In the genomic region with DNA sequence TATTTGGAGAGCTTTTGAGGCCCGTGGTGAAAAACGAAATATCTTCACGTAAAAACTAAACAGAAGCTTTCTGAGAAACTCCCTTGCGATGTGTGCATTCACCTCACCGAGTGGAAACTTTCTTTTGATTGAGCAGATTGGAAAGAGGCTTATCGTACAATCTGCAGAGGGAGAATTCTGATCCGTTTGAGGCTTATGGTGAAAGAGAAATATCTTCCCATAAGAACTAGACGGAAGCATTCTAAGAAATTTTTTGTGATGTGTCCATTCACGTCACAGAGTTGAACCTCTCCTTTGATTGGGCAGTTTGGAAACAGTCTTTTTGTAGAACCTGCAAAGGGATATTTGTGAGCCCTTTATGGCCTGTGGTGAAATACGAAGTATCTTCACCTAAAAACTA, we compare ENCODE assay signal across 7 cellular contexts.
A peak's percentile ranks its signal among the peaks of the same experiment; 100 is the strongest.
DNase-seq lines count a peak whose midpoint lies in the region; ATAC-seq, FAIRE-seq and TF ChIP-seq lines count a peak whose summit lies in the region.
"Not testable (repeated sequence)": the region's sequence is repeated elsewhere in the genome, so short reads cannot be mapped to it uniquely, and the experiment has no call there.

No MANE protein-coding gene starts in this region.

- WGBS in gastroesophageal sphincter (ENCODE audit: low coverage in 1 of 2), 2 donors = 54 to 59% methylated on average over 9 to 10 of the region's 10 CpGs

- not testable (repeated sequence) for H3K27ac ChIP-seq in gastroesophageal sphincter

- H3K27ac Mint-ChIP-seq in naive B cell = not testable (repeated sequence)

- in situ Hi-C loops in SK-MEL-5 (cut with HindIII; ENCODE audit: low pct_unique_long_range_greater_than_20kb, low sequenced_read_pairs) = not testable (repeated sequence)

- POLR2A ChIA-PET in HEK293T (lab: Yijun Ruan, JAX) = not testable (repeated sequence)

- not testable (repeated sequence) for TF ChIP-seq CTCF in bronchial epithelial cell (IDR thresholded peaks at IDR 0.05; ENCODE audit: insufficient read depth, low read length, severe bottlenecking); gastroesophageal sphincter (IDR thresholded peaks at IDR 0.05)

- CTCF ChIA-PET in HEK293T (lab: Yijun Ruan, JAX) = not testable (repeated sequence)

- not testable (repeated sequence) for FAIRE-seq in bronchial epithelial cell (lab: Jason Lieb, UNC)

- H3K4me1 ChIP-seq in gastroesophageal sphincter = not testable (repeated sequence)

- H3K27me3 Mint-ChIP-seq in naive B cell = not testable (repeated sequence)

- H3K27me3 ChIP-seq in bronchial epithelial cell (ENCODE audit: control insufficient read depth, insufficient read depth, low read length); gastroesophageal sphincter: not testable (repeated sequence)

- peak; percentile 59 for TF ChIP-seq EP300 in gastroesophageal sphincter (IDR thresholded peaks at IDR 0.05)

- peaks cover 3 to 39% (median 8%) of the 10 kb centered on the region in 3 donors for H3K9me3 ChIP-seq in gastroesophageal sphincter

- H3K4me1 Mint-ChIP-seq in naive B cell = not testable (repeated sequence)

- not testable (repeated sequence) for TF ChIP-seq POLR2A in gastroesophageal sphincter (IDR thresholded peaks at IDR 0.05)

- H3K36me3 Mint-ChIP-seq in naive B cell = not testable (repeated sequence)

- H3K4me3 Mint-ChIP-seq in naive B cell = not testable (repeated sequence)

- DNase-seq in ELR (ENCODE audit: low read depth) = peak; percentile 8
- not testable (repeated sequence) for DNase-seq in HEK293T (ENCODE audit: extremely low spot score)
- DNase-seq in SK-MEL-5 (ENCODE audit: low read depth, low spot score) = peak; percentile 27
- DNase-seq in bronchial epithelial cell (ENCODE audit: low read depth) = peak; percentile 27
- DNase-seq in naive B cell = peak; percentile 29
- DNase-seq in renal cortical epithelial cell (ENCODE audit: low read depth) = peak; percentile 7

- not testable (repeated sequence) for H3K36me3 ChIP-seq in bronchial epithelial cell (ENCODE audit: control insufficient read depth, insufficient read depth, low read length); gastroesophageal sphincter

- not testable (repeated sequence) for H3K4me3 ChIP-seq in bronchial epithelial cell (ENCODE audit: low read depth, low read length); gastroesophageal sphincter

- not testable (repeated sequence) for ATAC-seq in gastroesophageal sphincter; naive B cell (ENCODE audit: low read depth in 2 of 2)

- peaks cover 5 to 32% (median 15%) of the 10 kb centered on the region in 7 donors for H3K9me3 Mint-ChIP-seq in naive B cell

TF ChIP-seq in HEK293T, 16 proteins besides CTCF, POLR2A, EP300 and RAD21:
- TF ChIP-seq ARNT (IDR thresholded peaks at IDR 0.05) (peak; percentile 67; the same call in 1 of the 2 replicates), LEF1 (IDR thresholded peaks at IDR 0.05; ENCODE audit: borderline replicate concordance) (0 out of 2 replicates have a peak, but pooled peaks have one; percentile 52), FOXM1 (IDR thresholded peaks at IDR 0.05; ENCODE audit: borderline replicate concordance) (peak; percentile 58; the same call in 1 of the 2 replicates)
TF ChIP-seq in HEK293T: peak in this region for 3; not testable (repeated sequence) for 13.
